8 cellular contexts compared by ENCODE assay signal in genomic region chr16:85316321-85316919, GRCh38.
DNase-seq lines count a peak whose midpoint lies in the region; ATAC-seq and TF ChIP-seq lines count a peak whose summit lies in the region.

No MANE protein-coding gene starts in this region.

- no peaks in the 10 kb centered on the region for H3K9me3 ChIP-seq in esophagus muscularis mucosa

- H3K36me3 Mint-ChIP-seq in activated CD4-positive, alpha-beta T cell treated with anti-CD3 and anti-CD28 coated beads, Interleukin-2, amount 10 ng/mL, durations not matched to agents 24 days and 14 days (ENCODE audit: low read depth) = no peaks in the 10 kb centered on the region
- no peaks in the 10 kb centered on the region for H3K36me3 Mint-ChIP-seq in natural killer cell

- H3K27ac Mint-ChIP-seq in activated CD4-positive, alpha-beta T cell treated with anti-CD3 and anti-CD28 coated beads, Interleukin-2, amount 10 ng/mL, durations not matched to agents 24 days and 14 days = no peak overlapping the region
- no peak overlapping the region for H3K27ac Mint-ChIP-seq in natural killer cell

- no peaks in the 10 kb centered on the region for H3K9me3 Mint-ChIP-seq in activated CD4-positive, alpha-beta T cell treated with anti-CD3 and anti-CD28 coated beads, Interleukin-2, amount 10 ng/mL, durations not matched to agents 24 days and 14 days
- no peaks in the 10 kb centered on the region for H3K9me3 Mint-ChIP-seq in natural killer cell

- H3K4me1 ChIP-seq in esophagus muscularis mucosa = peaks cover 21 to 86% (median 61%) of the 10 kb centered on the region in 4 donors

- peak; percentile 70 to 87 (median 82) for TF ChIP-seq CTCF in esophagus muscularis mucosa (IDR thresholded peaks at IDR 0.05)
- TF ChIP-seq CTCF in natural killer cell (IDR thresholded peaks at IDR 0.05) = peak; percentile 58

- WGBS in esophagus muscularis mucosa = 79% methylated on average over 13 of the region's 19 CpGs

- no peak overlapping the region for H3K4me3 Mint-ChIP-seq in activated CD4-positive, alpha-beta T cell treated with anti-CD3 and anti-CD28 coated beads, Interleukin-2, amount 10 ng/mL, durations not matched to agents 24 days and 14 days
- no peak overlapping the region for H3K4me3 Mint-ChIP-seq in natural killer cell

- H3K27me3 ChIP-seq in esophagus muscularis mucosa = no peaks in the 10 kb centered on the region

- no peak overlapping the region for H3K4me3 ChIP-seq in esophagus muscularis mucosa

- intact Hi-C loops in activated CD4-positive, alpha-beta T cell treated with anti-CD3 and anti-CD28 coated beads, Interleukin-2, amount 10 ng/mL, durations not matched to agents 24 days and 14 days (cut with micrococcal nuclease) = no loop called here
- intact Hi-C loops in esophagus muscularis mucosa (cut with DNase I) (loop anchor here (10.0 kb wide), 1 partner anchor 298 kb away; the partner anchor contains the start of gene GSE1), natural killer cell (cut with micrococcal nuclease) (no loop called here)

- H3K27ac ChIP-seq in esophagus muscularis mucosa (replicated peaks in 1 of 4) = no peak overlapping the region

- no peaks in the 10 kb centered on the region for H3K36me3 ChIP-seq in esophagus muscularis mucosa

- ATAC-seq in natural killer cell (peak; percentile 65 to 93 (median 87)), HG03095 (IDR thresholded peaks at IDR 0.05; ENCODE audit: unreplicated experiment) (no peak)

- H3K27me3 Mint-ChIP-seq in activated CD4-positive, alpha-beta T cell treated with anti-CD3 and anti-CD28 coated beads, Interleukin-2, amount 10 ng/mL, durations not matched to agents 24 days and 14 days = no peaks in the 10 kb centered on the region
- H3K27me3 Mint-ChIP-seq in natural killer cell (ENCODE audit: low read depth in 2 of 2) = peaks cover 7 to 18% of the 10 kb centered on the region in 2 donors

- H3K4me1 Mint-ChIP-seq in activated CD4-positive, alpha-beta T cell treated with anti-CD3 and anti-CD28 coated beads, Interleukin-2, amount 10 ng/mL, durations not matched to agents 24 days and 14 days = peaks cover 9% of the 10 kb centered on the region
- H3K4me1 Mint-ChIP-seq in natural killer cell = peaks cover 3 to 13% of the 10 kb centered on the region in 2 donors

- DNase-seq in 8988T = peak; percentile 89
- DNase-seq in GM03348 (ENCODE audit: low spot score) = peak; percentile 90
- peak; percentile 77 for DNase-seq in NCI-H146 (lab: John Stamatoyannopoulos, UW)
- DNase-seq in activated CD4-positive, alpha-beta T cell treated with anti-CD3 and anti-CD28 coated beads, Interleukin-2, amount 10 ng/mL, durations not matched to agents 24 days and 14 days = peak; percentile 85
- DNase-seq in esophagus muscularis mucosa (ENCODE audit: extremely low spot score) = no peak
- peak; percentile 35 for DNase-seq in natural killer cell
- DNase-seq in ureter (ENCODE audit: low spot score) = no peak

- no peak for TF ChIP-seq POLR2A in esophagus muscularis mucosa (IDR thresholded peaks at IDR 0.05; ENCODE audit: low read depth)

- TF ChIP-seq EP300 in esophagus muscularis mucosa (IDR thresholded peaks at IDR 0.05) = no peak

Comparison
In these comparisons a context has a peak if more than half of its experiments do, and no peak if none do; other contexts are left out.
1. DNase-seq: peak in 8988T (single experiment), GM03348 (single experiment), NCI-H146 (single experiment), activated CD4-positive, alpha-beta T cell treated with anti-CD3 and anti-CD28 coated beads, Interleukin-2, amount 10 ng/mL, durations not matched to agents 24 days and 14 days (single experiment) and natural killer cell (single experiment); none in esophagus muscularis mucosa (single experiment) and ureter (single experiment).